Comparison of ENCODE assay signal across 11 cellular contexts in genomic region chr6:14734052-14734415, GRCh38.
DNase-seq lines count a peak whose midpoint lies in the region; ATAC-seq, FAIRE-seq and TF ChIP-seq lines count a peak whose summit lies in the region.
"Had no signal": no experiment of that assay in that cellular context is flagged by ENCODE, and none has a peak within 500 bp of the region (broad histone marks: within the 10 kb centered on the region; RNA-seq: fewer than 3 reads in every experiment).

No MANE protein-coding gene starts in this region.

- TF ChIP-seq POLR2A in GM12878 (IDR thresholded peaks at IDR 0.05; ENCODE audit: low read depth, low read length) (no peak), lower leg skin (IDR thresholded peaks at IDR 0.05) (no peak)

- H3K9me3 ChIP-seq in CD8-positive, alpha-beta memory T cell (ENCODE audit: low read length), result no peaks in the 10 kb centered on the region
- H3K9me3 ChIP-seq in OCI-LY3 (ENCODE audit: insufficient read depth, low read length) (no peaks in the 10 kb centered on the region), GM12878 (replicated peaks; ENCODE audit: control insufficient read depth, insufficient read depth, low read length) (no peaks in the 10 kb centered on the region; the same call in 2 of the 3 replicates), osteoblast (ENCODE audit: low read depth, low read length) (no peaks in the 10 kb centered on the region)
- H3K9me3 ChIP-seq: MG63 had no signal

- SMC1A ChIA-PET in GM12878 (lab: Charles Lee; ENCODE audit: uncharacterized antibody, unreplicated experiment), result interaction anchor here (0.9 to 1.1 kb wide), 3 partner anchors 21 to 97 kb away, joined by 3 to 4 read pairs (median 4); no protein-coding TSS in a partner anchor

- H3K36me3 ChIP-seq in CD8-positive, alpha-beta memory T cell (ENCODE audit: insufficient read depth, low read length), result no peaks in the 10 kb centered on the region
- H3K36me3 ChIP-seq in OCI-LY3 (replicated peaks; ENCODE audit: low read depth, low read length) (no peaks in the 10 kb centered on the region), GM12878 (ENCODE audit: control insufficient read depth in 2 of 2, insufficient read depth in 2 of 2, low read length in 1 of 2) (no peaks in the 10 kb centered on the region), osteoblast (ENCODE audit: insufficient read depth, low read length) (no peaks in the 10 kb centered on the region)
- H3K36me3 ChIP-seq: MG63 had no signal

- in situ Hi-C loops in GM12878 (cut with MboI), result loop anchor here (5.0 kb wide), 1 partner anchor 143 kb away; no protein-coding TSS in a partner anchor

- RAD21 ChIA-PET in GM12878 (lab: Charles Lee; ENCODE audit: unreplicated experiment), result interaction anchor here (0.9 to 1.0 kb wide), 2 partner anchors 27 to 96 kb away, joined by 3 to 5 read pairs; no protein-coding TSS in a partner anchor

- no peak overlapping the region for H2AFZ ChIP-seq in OCI-LY3 (ENCODE audit: low read depth, low read length)
- H2AFZ ChIP-seq in GM12878 (ENCODE audit: control insufficient read depth, low read depth, low read length), result no peak overlapping the region
- no peak overlapping the region for H2AFZ ChIP-seq in osteoblast (ENCODE audit: low read length)

- no peak for FAIRE-seq in GM12878 (lab: Jason Lieb, UNC)

- H3K4me1 ChIP-seq in CD8-positive, alpha-beta memory T cell (ENCODE audit: insufficient read depth, low read length), result peaks cover 48% of the 10 kb centered on the region
- H3K4me1 ChIP-seq in OCI-LY3 (ENCODE audit: low read length), result peaks cover 49% of the 10 kb centered on the region
- H3K4me1 ChIP-seq in GM12878 (ENCODE audit: control insufficient read depth, insufficient read depth, low read length), result peaks cover 47% of the 10 kb centered on the region
- H3K4me1 ChIP-seq in osteoblast (ENCODE audit: insufficient read depth, low read length), result peaks cover 33% of the 10 kb centered on the region

- TF ChIP-seq RAD21 in GM12878 (IDR thresholded peaks at IDR 0.05; ENCODE audit: insufficient read depth, low read depth, low read length), result no peak

- intact Hi-C loops in GM12878 (cut with micrococcal nuclease; ENCODE audit: unreplicated experiment), result loop anchor here (2.0 to 10.0 kb wide), 2 partner anchors 141 to 421 kb away; no protein-coding TSS in a partner anchor
- intact Hi-C loops in lower leg skin (cut with DNase I; ENCODE audit: low total_unique reads), result no loop called here

- H3K4me2 ChIP-seq in OCI-LY3 (ENCODE audit: low read length) (peak overlapping the region; percentile 71; the same call in 1 of the 2 replicates), GM12878 (ENCODE audit: control insufficient read depth, insufficient read depth) (no peak overlapping the region; the same call in 1 of the 2 replicates), osteoblast (ENCODE audit: insufficient read depth, low read length) (peak overlapping the region; percentile 41)

- H3K79me2 ChIP-seq in OCI-LY3 (ENCODE audit: low read length) (no peaks in the 10 kb centered on the region), GM12878 (ENCODE audit: control insufficient read depth, insufficient read depth, low read length) (no peaks in the 10 kb centered on the region), osteoblast (ENCODE audit: insufficient read depth, low read length) (no peaks in the 10 kb centered on the region)

- no peaks in the 10 kb centered on the region for H3K27me3 ChIP-seq in CD8-positive, alpha-beta memory T cell (ENCODE audit: insufficient read depth, low read length, poor library complexity, severe bottlenecking)
- H3K27me3 ChIP-seq in OCI-LY3 (ENCODE audit: low read depth, low read length) (peaks cover 19% of the 10 kb centered on the region), GM12878 (replicated peaks in 1 of 2; ENCODE audit: control insufficient read depth in 2 of 2, insufficient read depth in 2 of 2, low read length in 1 of 2) (no peaks in the 10 kb centered on the region), osteoblast (ENCODE audit: insufficient read depth, low read length) (no peaks in the 10 kb centered on the region)
- H3K27me3 ChIP-seq: MG63 had no signal

- TF ChIP-seq EP300 in GM12878 (IDR thresholded peaks at IDR 0.05; ENCODE audit: borderline replicate concordance in 1 of 2, control insufficient read depth in 1 of 2, low read depth in 2 of 2, low read length in 2 of 2), result no peak

- H3K4me3 Mint-ChIP-seq in CD8-positive, alpha-beta memory T cell, result peak overlapping the region in 4 of 7 donors; percentile 10 to 62 (median 54)
- H3K4me3 Mint-ChIP-seq: type B pancreatic cell had no signal

- TF ChIP-seq CTCF in OCI-LY3 (IDR thresholded peaks at IDR 0.05; ENCODE audit: low read depth, low read length) (no peak), GM12878 (IDR thresholded peaks at IDR 0.05 in 2 of 3, conservative IDR thresholded peaks at IDR 0.05 in 1 of 3; ENCODE audit: control insufficient read depth in 2 of 3, extremely low read depth in 1 of 3, insufficient read depth in 1 of 3, low read depth in 3 of 3, low read length in 3 of 3) (no peak), osteoblast (IDR thresholded peaks at IDR 0.05; ENCODE audit: extremely low read depth, low read depth, low read length) (no peak), lower leg skin (IDR thresholded peaks at IDR 0.05) (no peak)

- DNase-seq in CD8-positive, alpha-beta memory T cell, result no peak
- DNase-seq in GM12878 (ENCODE audit: low read depth, low spot score), result no peak
- DNase-seq in osteoblast (ENCODE audit: insufficient read length, low spot score, missing footprints), result no peak
- no peak for DNase-seq in 8988T
- no peak for DNase-seq in lower leg skin (ENCODE audit: low spot score in 2 of 2)
- no peak for DNase-seq in NCI-H1105 treated with DMSO at 0.1 percent for 48 hours (lab: John Stamatoyannopoulos, UW)
- DNase-seq: DMS153, MG63, NCI-H345 had no signal

- POLR2A ChIA-PET in CD8-positive, alpha-beta memory T cell (lab: Charles Lee), result no interaction called here
- POLR2A ChIA-PET in GM12878 (lab: Charles Lee), result no interaction called here

- H3K9ac ChIP-seq in OCI-LY3 (ENCODE audit: low read length) (no peak overlapping the region), GM12878 (ENCODE audit: control insufficient read depth, insufficient read depth, low read length) (no peak overlapping the region)

- H3K27me3 Mint-ChIP-seq in CD8-positive, alpha-beta memory T cell, result peaks cover 0 to 1% of the 10 kb centered on the region in 2 donors
- H3K27me3 Mint-ChIP-seq: type B pancreatic cell had no signal

- 70% methylated on average over 2 of the region's 2 CpGs for WGBS in GM12878 (ENCODE audit: insufficient coverage, insufficient replicate concordance, low lambda C conversion rate, missing lambda C conversion rate)
- WGBS in lower leg skin, 2 donors, result 47 to 74% methylated on average over 2 of the region's 2 CpGs

- H3K4me3 ChIP-seq in CD8-positive, alpha-beta memory T cell (ENCODE audit: low read length), result no peak overlapping the region
- no peak overlapping the region for H3K4me3 ChIP-seq in OCI-LY3 (ENCODE audit: low read length)
- no peak overlapping the region for H3K4me3 ChIP-seq in GM12878
- no peak overlapping the region for H3K4me3 ChIP-seq in osteoblast (ENCODE audit: insufficient read depth, low read length)
- no peak overlapping the region for H3K4me3 ChIP-seq in lower leg skin (ENCODE audit: low read depth, poor library complexity, severe bottlenecking)
- H3K4me3 ChIP-seq: MG63 had no signal

- no peaks in the 10 kb centered on the region for H4K20me1 ChIP-seq in OCI-LY3 (ENCODE audit: insufficient read depth, low read length)
- H4K20me1 ChIP-seq in GM12878 (ENCODE audit: control insufficient read depth, insufficient read depth), result no peaks in the 10 kb centered on the region
- no peaks in the 10 kb centered on the region for H4K20me1 ChIP-seq in osteoblast (ENCODE audit: insufficient read depth, low read length)

- BruUV-seq in GM12878 (replicated peaks; lab: Mats Ljungman, UMichigan), result no TSS peak

- peak overlapping the region in 3 of 8 donors; percentile 31 to 77 (median 33) for H3K27ac Mint-ChIP-seq in CD8-positive, alpha-beta memory T cell

- peaks cover 46 to 58% (median 55%) of the 10 kb centered on the region in 3 donors for H3K4me1 Mint-ChIP-seq in CD8-positive, alpha-beta memory T cell

- no peaks in the 10 kb centered on the region for H3K36me3 Mint-ChIP-seq in CD8-positive, alpha-beta memory T cell
- H3K36me3 Mint-ChIP-seq: type B pancreatic cell had no signal

- ATAC-seq in GM12878, result no peak

- CTCF ChIA-PET in CD8-positive, alpha-beta memory T cell (lab: Charles Lee), result no interaction called here
- CTCF ChIA-PET in GM12878 (lab: Yijun Ruan, JAX), result no interaction called here

- H3K9me3 Mint-ChIP-seq in CD8-positive, alpha-beta memory T cell, result peaks cover 0 to 2% (median 0%) of the 10 kb centered on the region in 5 donors

- peak overlapping the region; percentile 60 for H3K27ac ChIP-seq in CD8-positive, alpha-beta memory T cell (ENCODE audit: low read depth, low read length)
- H3K27ac ChIP-seq in OCI-LY3 (ENCODE audit: low read length), result no peak overlapping the region
- H3K27ac ChIP-seq in GM12878 (ENCODE audit: control insufficient read depth, insufficient read depth), result peak overlapping the region; percentile 76
- peak overlapping the region; percentile 97 for H3K27ac ChIP-seq in osteoblast (ENCODE audit: low read depth, low read length)

TF ChIP-seq in GM12878, 131 proteins besides CTCF, POLR2A, EP300 and RAD21 (continues in another document):
- TF ChIP-seq ZBTB33 (IDR thresholded peaks at IDR 0.05) (no peak), CBFB (IDR thresholded peaks at IDR 0.05; ENCODE audit: low read depth) (no peak), HCFC1 (IDR thresholded peaks at IDR 0.05; ENCODE audit: low read length) (no peak)
